ENCODE assay signal across 17 cellular contexts in genomic region chr4:87117051-87117729, GRCh38.
A peak's percentile ranks its signal among the peaks of the same experiment; 100 is the strongest.
DNase-seq lines count a peak whose midpoint lies in the region; ATAC-seq and TF ChIP-seq lines count a peak whose summit lies in the region.
"Had no signal": no experiment of that assay in that cellular context is flagged by ENCODE, and none has a peak within 500 bp of the region (broad histone marks: within the 10 kb centered on the region; RNA-seq: fewer than 3 reads in every experiment).

No MANE protein-coding gene starts in this region.

- dilution Hi-C loops in mammary epithelial cell (cut with HindIII; ENCODE audit: low sequenced_read_pairs): no loop called here

- CTCF ChIA-PET in mammary epithelial cell (lab: Charles Lee; ENCODE audit: low non-redundant PET): no interaction called here

- H3K36me3 ChIP-seq in HUES48 (ENCODE audit: control insufficient read depth, insufficient read depth, low read length) (peaks cover 77% of the 10 kb centered on the region), body of pancreas (replicated peaks in 1 of 2; ENCODE audit: insufficient read depth in 1 of 2, low read depth in 2 of 2) (peaks cover 11 to 15% of the 10 kb centered on the region in 2 donors), mammary epithelial cell (ENCODE audit: insufficient read depth, low read length) (peaks cover 3% of the 10 kb centered on the region), suprapubic skin (peaks cover 56% of the 10 kb centered on the region)

- no peak overlapping the region for H2AFZ ChIP-seq in mammary epithelial cell (ENCODE audit: low read depth, low read length)

- ATAC-seq in body of pancreas (peak; percentile 54), GM18517 (IDR thresholded peaks at IDR 0.05; ENCODE audit: unreplicated experiment) (no peak)
- ATAC-seq: naive thymus-derived CD8-positive, alpha-beta T cell had no signal

- in situ Hi-C loops in mammary epithelial cell (cut with MboI; ENCODE audit: low sequenced_read_pairs in 2 of 2): no loop called here

- intact Hi-C loops in body of pancreas (cut with DNase I): no loop called here
- intact Hi-C loops in mammary epithelial cell (cut with micrococcal nuclease): no loop called here

- TF ChIP-seq POLR2A in body of pancreas (IDR thresholded peaks at IDR 0.05) (no peak), suprapubic skin (IDR thresholded peaks at IDR 0.05) (no peak)

- H3K4me2 ChIP-seq in mammary epithelial cell (ENCODE audit: insufficient read depth, low read depth, low read length): no peak overlapping the region

- H3K4me3 ChIP-seq in HUES48 (ENCODE audit: low read depth, low read length): no peak overlapping the region
- H3K4me3 ChIP-seq in body of pancreas: no peak overlapping the region
- no peak overlapping the region for H3K4me3 ChIP-seq in mammary epithelial cell (replicated peaks in 1 of 3; ENCODE audit: insufficient read depth in 1 of 3, low read depth in 2 of 3, low read length in 3 of 3)
- no peak overlapping the region for H3K4me3 ChIP-seq in suprapubic skin
- H3K4me3 ChIP-seq: SJCRH30 had no signal

- H3K27me3 ChIP-seq in HUES48 (ENCODE audit: control insufficient read depth, insufficient read depth, low read length): no peaks in the 10 kb centered on the region
- no peaks in the 10 kb centered on the region for H3K27me3 ChIP-seq in body of pancreas
- H3K27me3 ChIP-seq in mammary epithelial cell (ENCODE audit: insufficient read depth, low read length): no peaks in the 10 kb centered on the region
- H3K27me3 ChIP-seq in suprapubic skin: no peaks in the 10 kb centered on the region
- H3K27me3 ChIP-seq: SJCRH30 had no signal

- no peaks in the 10 kb centered on the region for H4K20me1 ChIP-seq in mammary epithelial cell (ENCODE audit: insufficient read depth, low read length)

- H3K79me2 ChIP-seq in mammary epithelial cell (ENCODE audit: insufficient read depth, low read length): peaks cover 5% of the 10 kb centered on the region

- WGBS in body of pancreas, 2 donors: 50 to 55% methylated on average over 8 of the region's 8 CpGs
- 82% methylated on average over 8 of the region's 8 CpGs for WGBS in mammary epithelial cell (ENCODE audit: low coverage, missing lambda C conversion rate)
- 71% methylated on average over 8 of the region's 8 CpGs for WGBS in suprapubic skin

- no peak for TF ChIP-seq EP300 in suprapubic skin (IDR thresholded peaks at IDR 0.05)

- BruUV-seq in mammary epithelial cell (replicated peaks; lab: Mats Ljungman, UMichigan): no TSS peak

- DNase-seq in body of pancreas (no peak), kidney tubule cell (ENCODE audit: low spot score) (peak; percentile 99), retina (peak; percentile 58), mammary epithelial cell (no peak), suprapubic skin (ENCODE audit: low spot score in 2 of 2) (no peak), GOT3 (lab: John Stamatoyannopoulos, UW) (no peak)
- DNase-seq: activated B cell treated with CpG ODN at 0.5 μM for 24 hours; activated T-cell treated with anti-CD3 and anti-CD28 coated beads, Interleukin-2, amount 50 U/mL, for 1 hour; aorta; DND-41; naive thymus-derived CD8-positive, alpha-beta T cell; NCI-H1105 treated with DMSO at 0.1 percent for 48 hours; NCI-H748 treated with DMSO at 0.1 percent for 48 hours; SJCRH30; stimulated activated CD4-positive, alpha-beta T cell treated with anti-CD3 and anti-CD28 coated beads, Interleukin-15, amount 100 ng/mL, for 24 hours had no signal

- TF ChIP-seq CTCF in body of pancreas (IDR thresholded peaks at IDR 0.05): no peak
- TF ChIP-seq CTCF in mammary epithelial cell (conservative IDR thresholded peaks at IDR 0.05 in 1 of 2, IDR thresholded peaks at IDR 0.05 in 1 of 2; ENCODE audit: extremely low read depth in 1 of 2, insufficient read depth in 1 of 2, low read depth in 1 of 2, low read length in 2 of 2): no peak
- TF ChIP-seq CTCF in suprapubic skin (IDR thresholded peaks at IDR 0.05): no peak

- H3K4me1 ChIP-seq in HUES48 (ENCODE audit: control insufficient read depth, insufficient read depth, low read length) (peaks cover 10% of the 10 kb centered on the region; the same call in 1 of the 2 replicates), body of pancreas (peaks cover 35% of the 10 kb centered on the region), mammary epithelial cell (ENCODE audit: insufficient read depth, low read length) (peaks cover 31% of the 10 kb centered on the region), suprapubic skin (peaks cover 32% of the 10 kb centered on the region)

- no peak overlapping the region for H3K9ac ChIP-seq in HUES48 (ENCODE audit: low read depth, low read length)
- no peak overlapping the region for H3K9ac ChIP-seq in mammary epithelial cell (ENCODE audit: insufficient read depth, low read length)

- peak overlapping the region; percentile 8 for H3K27ac ChIP-seq in HUES48 (ENCODE audit: low read depth, low read length)
- peak overlapping the region in 3 of 4 donors; percentile 19 to 68 (median 49) for H3K27ac ChIP-seq in body of pancreas
- no peak overlapping the region for H3K27ac ChIP-seq in mammary epithelial cell (ENCODE audit: insufficient read depth, low read depth, low read length)
- H3K27ac ChIP-seq in suprapubic skin: no peak overlapping the region
- H3K27ac ChIP-seq: SJCRH30 had no signal

- H3K9me3 ChIP-seq in HUES48 (ENCODE audit: control insufficient read depth, insufficient read depth, low read length) (no peaks in the 10 kb centered on the region), body of pancreas (no peaks in the 10 kb centered on the region), mammary epithelial cell (replicated peaks; ENCODE audit: insufficient read depth, low read length) (no peaks in the 10 kb centered on the region), suprapubic skin (no peaks in the 10 kb centered on the region)
- H3K9me3 ChIP-seq: SJCRH30 had no signal

Comparison
In these comparisons a context has a peak if more than half of its experiments do, and no peak if none do; other contexts are left out.
1. H3K27ac ChIP-seq: peak in HUES48 (single experiment) and body of pancreas (3 of 4); none in mammary epithelial cell (single experiment) and suprapubic skin (single experiment).
2. DNase-seq: peak in kidney tubule cell (single experiment) and retina (single experiment); none in body of pancreas (0 of 4), mammary epithelial cell (single experiment), suprapubic skin (0 of 2) and GOT3 (single experiment).